ENCODE assay signal across 1 cellular context in genomic region chr19:33197591-33198000, GRCh38.
TF ChIP-seq lines count a peak whose summit lies in the region.

No MANE protein-coding gene starts in this region.

TF ChIP-seq in K562, 482 proteins besides CTCF, POLR2A, EP300 and RAD21 (continued from another document):
- TF ChIP-seq TFAP4 (CRISPR knock-in tag; IDR thresholded peaks at IDR 0.05; ENCODE audit: borderline replicate concordance), result no peak
